In genomic region chr3:5232570-5232969, GRCh38 we compare ENCODE assay signal across 23 cellular contexts. TPM values are rescaled to one million over a fixed set of nuclear protein-coding genes. Genes with fewer than 3 reads are reported as not detected.
DNase-seq lines count a peak whose midpoint lies in the region; TF ChIP-seq lines count a peak whose summit lies in the region.
"Had no signal": no experiment of that assay in that cellular context is flagged by ENCODE, and none has a peak within 500 bp of the region (broad histone marks: within the 10 kb centered on the region; RNA-seq: fewer than 3 reads in every experiment).

No MANE protein-coding gene starts in this region.

- intact Hi-C loops in OCI-LY7 (cut with micrococcal nuclease; ENCODE audit: unreplicated experiment), result no loop called here

- CTCF ChIA-PET in OCI-LY7 (lab: Charles Lee; ENCODE audit: unreplicated experiment), result interaction anchor here (0.6 kb wide), 1 partner anchor 39 kb away, joined by 4 read pairs; no protein-coding TSS in a partner anchor

- peaks cover 9% of the 10 kb centered on the region for H3K4me1 ChIP-seq in OCI-LY7 (ENCODE audit: insufficient read depth, low read length, poor library complexity, severe bottlenecking)
- H3K4me1 ChIP-seq in endodermal cell (ENCODE audit: control insufficient read depth, insufficient read depth, low read length), result no peaks in the 10 kb centered on the region
- H3K4me1 ChIP-seq: body of pancreas, prostate gland, spleen had no signal

- H3K4me3 ChIP-seq in OCI-LY7 (ENCODE audit: low read depth, low read length, poor library complexity, severe bottlenecking), result no peak overlapping the region
- H3K4me3 ChIP-seq in endodermal cell (ENCODE audit: low read length), result no peak overlapping the region
- no peak overlapping the region for H3K4me3 ChIP-seq in retinal pigment epithelial cell (ENCODE audit: low read length)
- H3K4me3 ChIP-seq: body of pancreas, prostate gland, spleen had no signal

- H3K27me3 ChIP-seq in endodermal cell (ENCODE audit: control insufficient read depth, insufficient read depth, low read length, poor library complexity, severe bottlenecking), result no peaks in the 10 kb centered on the region
- H3K27me3 ChIP-seq: body of pancreas, spleen had no signal

- no peaks in the 10 kb centered on the region for H3K36me3 Mint-ChIP-seq in endodermal cell (ENCODE audit: low read depth)
- H3K36me3 Mint-ChIP-seq: activated naive CD8-positive, alpha-beta T cell treated with anti-CD3 and anti-CD28 coated beads, Interleukin-2, amount 10 ng/mL, durations not matched to agents 7 days and 5 days had no signal

- H3K27me3 Mint-ChIP-seq in endodermal cell (ENCODE audit: insufficient read depth), result peaks cover 2% of the 10 kb centered on the region
- H3K27me3 Mint-ChIP-seq: activated naive CD8-positive, alpha-beta T cell treated with anti-CD3 and anti-CD28 coated beads, Interleukin-2, amount 10 ng/mL, durations not matched to agents 7 days and 5 days had no signal

- H3K4me2 ChIP-seq in OCI-LY7 (ENCODE audit: low read length), result no peak overlapping the region

- WGBS in endodermal cell (ENCODE audit: insufficient coverage in 1 of 2, insufficient read length in 1 of 2), 2 experiments, result 59 to 60% methylated on average over 6 of the region's 6 CpGs

- no peaks in the 10 kb centered on the region for H3K9me3 Mint-ChIP-seq in endodermal cell
- H3K9me3 Mint-ChIP-seq: activated naive CD8-positive, alpha-beta T cell treated with anti-CD3 and anti-CD28 coated beads, Interleukin-2, amount 10 ng/mL, durations not matched to agents 7 days and 5 days; activated T-helper 1 cell treated with anti-CD3 and anti-CD28 coated beads, Interleukin-12 subunit alpha, Interleukin-12 subunit beta, Interleukin-2, Interleukin-4 antibody, amounts not matched to agents 30 ng/mL and 10 ng/mL and 1 ng/mL, durations not matched to agents 14 hours and 24 hours and 36 hours; nephron progenitor cell had no signal

- TF ChIP-seq CTCF in OCI-LY7 (conservative IDR thresholded peaks at IDR 0.05; ENCODE audit: low read length) (peak; percentile 48), endodermal cell (conservative IDR thresholded peaks at IDR 0.05) (peak; percentile 68), retinal pigment epithelial cell (conservative IDR thresholded peaks at IDR 0.05; ENCODE audit: low read depth, low read length) (peak; percentile 27)

- no peak overlapping the region for H3K9ac ChIP-seq in endodermal cell (ENCODE audit: extremely low read depth, low read length, poor library complexity, severe bottlenecking)

- no peak overlapping the region for H3K27ac Mint-ChIP-seq in endodermal cell
- H3K27ac Mint-ChIP-seq: activated naive CD8-positive, alpha-beta T cell treated with anti-CD3 and anti-CD28 coated beads, Interleukin-2, amount 10 ng/mL, durations not matched to agents 7 days and 5 days; activated T-helper 1 cell treated with anti-CD3 and anti-CD28 coated beads, Interleukin-12 subunit alpha, Interleukin-12 subunit beta, Interleukin-2, Interleukin-4 antibody, amounts not matched to agents 30 ng/mL and 10 ng/mL and 1 ng/mL, durations not matched to agents 14 hours and 24 hours and 36 hours had no signal

- no peak overlapping the region for H2AFZ ChIP-seq in OCI-LY7 (ENCODE audit: low read length)

- no peaks in the 10 kb centered on the region for H3K9me2 ChIP-seq in OCI-LY7 (ENCODE audit: insufficient read depth, low read length)

- H3K36me3 ChIP-seq in OCI-LY7 (ENCODE audit: insufficient read depth, low read length) (no peaks in the 10 kb centered on the region), endodermal cell (ENCODE audit: control insufficient read depth, insufficient read depth, low read length) (no peaks in the 10 kb centered on the region)
- H3K36me3 ChIP-seq: prostate gland, spleen had no signal

- POLR2A ChIA-PET in OCI-LY7 (lab: Charles Lee), result interaction anchor here (1.1 to 1.5 kb wide), 2 partner anchors 17 to 94 kb away, joined by 3 read pairs; no protein-coding TSS in a partner anchor

- H3K27ac ChIP-seq in OCI-LY7 (ENCODE audit: low read depth, low read length, poor library complexity, severe bottlenecking), result no peak overlapping the region
- no peak overlapping the region for H3K27ac ChIP-seq in endodermal cell (ENCODE audit: low read depth, low read length)
- H3K27ac ChIP-seq: body of pancreas, prostate gland, spleen had no signal

- no peaks in the 10 kb centered on the region for H4K20me1 ChIP-seq in OCI-LY7 (ENCODE audit: insufficient read depth, low read length)

- H3K4me3 Mint-ChIP-seq in endodermal cell, result no peak overlapping the region
- H3K4me3 Mint-ChIP-seq: activated naive CD8-positive, alpha-beta T cell treated with anti-CD3 and anti-CD28 coated beads, Interleukin-2, amount 10 ng/mL, durations not matched to agents 7 days and 5 days; activated T-helper 1 cell treated with anti-CD3 and anti-CD28 coated beads, Interleukin-12 subunit alpha, Interleukin-12 subunit beta, Interleukin-2, Interleukin-4 antibody, amounts not matched to agents 30 ng/mL and 10 ng/mL and 1 ng/mL, durations not matched to agents 14 hours and 24 hours and 36 hours; nephron progenitor cell had no signal

- H3K9me3 ChIP-seq in OCI-LY7 (ENCODE audit: low read length), result no peaks in the 10 kb centered on the region
- no peaks in the 10 kb centered on the region for H3K9me3 ChIP-seq in endodermal cell (ENCODE audit: control insufficient read depth, low read length)
- H3K9me3 ChIP-seq: body of pancreas, prostate gland, spleen had no signal

- peaks cover 12% of the 10 kb centered on the region for H3K4me1 Mint-ChIP-seq in endodermal cell

- BruUV-seq in OCI-LY7 (replicated peaks; lab: Mats Ljungman, UMichigan), result no TSS peak

- H3K79me2 ChIP-seq in OCI-LY7 (ENCODE audit: insufficient read depth, low read depth, low read length), result no peaks in the 10 kb centered on the region

- DNase-seq in SIG-M5 treated with dmso at 0.1 percent for 504 hours (lab: John Stamatoyannopoulos, UW; ENCODE audit: unreplicated experiment) (peak; percentile 6), SIG-M5 (lab: John Stamatoyannopoulos, UW) (no peak), OCI-LY7 (ENCODE audit: low spot score) (peak; percentile 35), endodermal cell (peak; percentile 78), retinal pigment epithelial cell (ENCODE audit: low read depth) (no peak), NCI-H345 treated with DMSO at 0.1 percent for 48 hours (lab: John Stamatoyannopoulos, UW; ENCODE audit: unreplicated experiment) (no peak), NCI-H2196 treated with DMSO at 0.1 percent for 48 hours (lab: John Stamatoyannopoulos, UW; ENCODE audit: unreplicated experiment) (no peak), CD1c-positive myeloid dendritic cell (ENCODE audit: extremely low spot score) (no peak)
- DNase-seq: activated CD4-positive, alpha-beta T cell treated with anti-CD3 and anti-CD28 coated beads for 1 hour; activated naive CD8-positive, alpha-beta T cell treated with anti-CD3 and anti-CD28 coated beads, Interleukin-2, amount 10 ng/mL, durations not matched to agents 7 days and 5 days; cortex of kidney; foreskin melanocyte; GF-D8; left cardiac atrium; NCI-H1417 treated with DMSO at 0.1 percent for 48 hours; NCI-H2171; NCI-H774; nephron progenitor cell; spleen; T1000 had no signal

RNA-seq across cellular contexts. Expression of gene EDEM1, which starts 45.1 kb away (rescaled TPM):
- 125 and 186 TPM in 2 replicates for total RNA-seq in OCI-LY7 (2014; rRNA removed; shearing (Covaris generic))
- total RNA-seq in OCI-LY7 (2022) (337 and 398 TPM in 2 replicates), endodermal cell (10 to 100 TPM; 24.5 to 28.1 TPM)
- polyA plus RNA-seq in endodermal cell (2013, experiment 1 of 2), result 10.5 TPM
- 11.2 TPM for polyA plus RNA-seq in endodermal cell (2013, experiment 2 of 2)

Comparison
In these comparisons a context has a peak if more than half of its experiments do, and no peak if none do; other contexts are left out.
1. DNase-seq: peak in SIG-M5 treated with dmso at 0.1 percent for 504 hours (single experiment), OCI-LY7 (single experiment) and endodermal cell (single experiment); none in SIG-M5 (single experiment), retinal pigment epithelial cell (single experiment), NCI-H345 treated with DMSO at 0.1 percent for 48 hours (single experiment), NCI-H2196 treated with DMSO at 0.1 percent for 48 hours (single experiment) and CD1c-positive myeloid dendritic cell (single experiment).
2. RNA of gene EDEM1, which starts 45.1 kb away (total RNA-seq): 125 to 398 TPM in OCI-LY7; 24.5 to 28.1 TPM in endodermal cell; every median in the first group is over 4 times any median in the second.
3. Peak in every context shown above with its lines, with median percentiles within 50 percentile points of each other: CTCF ChIP-seq.